In the genomic region with DNA sequence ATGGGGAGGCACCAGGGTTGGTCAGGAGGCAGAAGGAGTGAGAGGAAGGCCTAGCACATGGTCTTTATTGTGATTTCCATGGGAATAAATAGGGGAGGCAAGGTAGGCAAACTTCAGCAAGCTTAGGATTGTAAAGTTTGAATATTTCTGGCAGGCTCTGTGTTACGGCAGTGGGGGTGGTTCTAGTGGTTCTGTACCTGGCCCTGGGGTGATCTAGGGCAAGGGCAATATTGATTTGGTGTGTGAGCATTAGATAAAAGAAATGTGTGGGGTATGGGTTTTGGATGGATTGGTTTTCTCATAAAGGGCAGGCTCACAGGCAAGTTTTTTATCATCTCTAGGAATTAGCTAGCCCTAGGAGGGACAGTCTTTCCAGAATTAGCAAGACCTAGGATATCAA, we compare ENCODE assay signal across 27 cellular contexts.
"Had no signal": no experiment of that assay in that cellular context is flagged by ENCODE, and none has a peak within 500 bp of the region (broad histone marks: within the 10 kb centered on the region; RNA-seq: fewer than 3 reads in every experiment).

No MANE protein-coding gene starts in this region.

- H3K4me3 ChIP-seq: stomach, suprapubic skin, testis, thoracic aorta, thyroid gland, tibial artery, tibial nerve, transverse colon, upper lobe of left lung, upper lobe of right lung, uterus, vagina had no signal

- H3K27ac ChIP-seq: stomach, suprapubic skin, testis, thoracic aorta, thyroid gland, tibial artery, tibial nerve, transverse colon, upper lobe of left lung, upper lobe of right lung, uterus, vagina had no signal

- H3K9me3 ChIP-seq: suprapubic skin, testis, thoracic aorta, thyroid gland, transverse colon, upper lobe of left lung, upper lobe of right lung, uterus, vagina had no signal

- ATAC-seq: stimulated activated effector memory CD8-positive, alpha-beta T cell treated with anti-CD3 and anti-CD28 coated beads, Interleukin-12 subunit alpha, Interleukin-12 subunit beta, amount 100 ng/mL, for 72 hours; stimulated activated memory B cell treated with anti-CD40 and anti-IgM and Interleukin-4, amounts not matched to agents 10 μg/mL and 1 μg/mL and 100 μg/mL, for 72 hours; stimulated activated naive B cell treated with anti-CD40 and anti-IgM and Interleukin-4, amounts not matched to agents 10 μg/mL and 1 μg/mL and 100 μg/mL, for 72 hours; stimulated activated naive CD8-positive, alpha-beta T cell treated with anti-CD3 and anti-CD28 coated beads, Interleukin-15, amount 100 ng/mL, for 72 hours; stimulated activated naive CD8-positive, alpha-beta T cell treated with anti-CD3 and anti-CD28 coated beads, Interleukin-15, Interleukin-2, amounts not matched to agents 100 U/mL and 50 U/mL, for 24 hours; upper lobe of right lung had no signal

- H3K27me3 ChIP-seq: testis, thyroid gland, uterus had no signal

- H3K36me3 ChIP-seq: stomach, suprapubic skin, thoracic aorta, thyroid gland, tibial artery, tibial nerve, transverse colon, upper lobe of left lung, upper lobe of right lung, uterus, vagina had no signal

- H3K4me1 ChIP-seq: upper lobe of right lung had no signal

- FAIRE-seq: urothelium cell line had no signal

- DNase-seq: stimulated activated CD4-positive, alpha-beta T cell treated with anti-CD3 and anti-CD28 coated beads, Interleukin-2, amount 100 ng/mL, for 48 hours; stimulated activated CD4-positive, alpha-beta T cell treated with anti-CD3 and anti-CD28 coated beads, Interleukin-4, amount 100 ng/mL, for 1 hour; stimulated activated CD4-positive, alpha-beta T cell treated with anti-CD3 and anti-CD28 coated beads, Interleukin-4, amount 100 ng/mL, for 24 hours; stimulated activated CD4-positive, alpha-beta T cell treated with anti-CD3 and anti-CD28 coated beads, Interleukin-4, amount 100 ng/mL, for 4 hours; stimulated activated CD8-positive, alpha-beta memory T cell treated with anti-CD3 and anti-CD28 coated beads, Interleukin-4, amount 100 ng/mL, for 48 hours; stimulated activated naive B cell treated with anti-CD40 and anti-IgM and Interleukin-4, amounts not matched to agents 10 μg/mL and 1 μg/mL and 100 μg/mL, for 72 hours; stimulated activated naive CD4-positive, alpha-beta T cell; stimulated activated naive CD4-positive, alpha-beta T cell treated with Interleukin-2 at 50 U/mL for 16 hours; stimulated activated naive CD8-positive, alpha-beta T cell treated with anti-CD3 and anti-CD28 coated beads, Interleukin-15, amount 100 ng/mL, for 72 hours; stimulated activated naive CD8-positive, alpha-beta T cell treated with anti-CD3 and anti-CD28 coated beads, Interleukin-15, Interleukin-2, amounts not matched to agents 100 U/mL and 50 U/mL, for 24 hours; stomach; substantia nigra; testis; thyroid gland; tibial artery; transverse colon; trophoblast cell; upper lobe of left lung; upper lobe of right lung; uterus had no signal
